8 cellular contexts compared by ENCODE assay signal in the genomic region with DNA sequence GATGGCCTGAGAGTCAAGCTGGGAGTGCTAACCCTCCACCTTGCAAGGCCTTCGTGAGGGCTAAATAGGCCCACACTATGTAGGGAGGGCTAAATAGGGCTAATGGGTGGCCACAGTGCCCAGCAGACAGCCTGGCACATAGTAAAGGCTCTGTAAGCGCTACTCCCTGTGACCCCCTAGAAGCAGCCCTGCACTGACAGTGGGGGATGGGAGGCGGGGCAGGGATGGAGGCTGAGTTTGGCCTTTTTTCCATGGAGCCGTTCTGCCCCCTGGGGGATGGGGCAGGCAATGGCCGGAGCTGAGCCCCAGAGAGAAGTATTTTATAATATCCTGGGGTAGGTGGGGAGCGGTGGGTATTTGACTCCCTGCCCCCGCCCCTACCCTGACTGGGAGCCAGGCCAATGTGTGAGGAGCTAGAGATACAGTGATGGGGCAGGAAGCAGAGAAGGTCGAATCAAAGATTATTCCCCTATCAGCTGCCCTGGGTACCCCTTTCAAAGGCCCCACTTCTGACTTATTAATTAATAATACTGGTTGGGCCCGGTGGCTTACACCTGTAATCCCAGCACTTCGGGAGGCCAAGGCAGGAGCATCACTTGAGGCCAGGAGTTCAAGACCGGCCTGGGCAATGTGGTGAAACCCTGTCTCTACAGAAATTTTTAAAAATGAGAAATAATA.
DNase-seq lines count a peak whose midpoint lies in the region; ATAC-seq lines count a peak whose summit lies in the region.

No MANE protein-coding gene starts in this region.

- DNase-seq in activated effector memory CD4-positive, alpha-beta T cell treated with anti-CD3 and anti-CD28 coated beads, Interleukin-2, amount 50 U/mL, for 16 hours = peak; percentile 66
- no peak for DNase-seq in activated effector memory CD4-positive, alpha-beta T cell treated with Interleukin-2 at 50 U/mL for 16 hours
- DNase-seq in NCI-H345 (lab: John Stamatoyannopoulos, UW) (peak; percentile 40), amniotic stem cell (lab: John Stamatoyannopoulos, UW) (peak; percentile 5), hypothalamus (lab: John Stamatoyannopoulos, UW) (peak in 29 of 51 donors; percentile 4 to 59 (median 26))
- peak; percentile 11 for DNase-seq in stimulated activated CD4-positive, alpha-beta T cell treated with anti-CD3 and anti-CD28 coated beads, Interleukin-12 subunit alpha, Interleukin-12 subunit beta, amount 100 ng/mL, for 4 hours

- ATAC-seq in GM19035 (IDR thresholded peaks at IDR 0.05; ENCODE audit: unreplicated experiment) (no peak), HG03457 (IDR thresholded peaks at IDR 0.05; ENCODE audit: unreplicated experiment) (no peak)
